Comparison of ENCODE assay signal across 20 cellular contexts in genomic region chr17:44105941-44106340, GRCh38. TPM values are rescaled to one million over a fixed set of nuclear protein-coding genes. Genes with fewer than 3 reads are reported as not detected.
A peak's percentile ranks its signal among the peaks of the same experiment; 100 is the strongest.
DNase-seq lines count a peak whose midpoint lies in the region; ATAC-seq and TF ChIP-seq lines count a peak whose summit lies in the region.
"Had no signal": no experiment of that assay in that cellular context is flagged by ENCODE, and none has a peak within 500 bp of the region (broad histone marks: within the 10 kb centered on the region; RNA-seq: fewer than 3 reads in every experiment).

No MANE protein-coding gene starts in this region.

- H3K27me3 ChIP-seq in right atrium auricular region (no peaks in the 10 kb centered on the region), gastroesophageal sphincter (no peaks in the 10 kb centered on the region), vagina (no peaks in the 10 kb centered on the region)
- H3K27me3 ChIP-seq: foreskin keratinocyte, SJSA1 had no signal

- ATAC-seq in left cardiac atrium = no peak
- no peak for ATAC-seq in gastroesophageal sphincter
- ATAC-seq: activated CD4-positive, CD25-positive, alpha-beta regulatory T cell treated with anti-CD3 and anti-CD28 coated beads, Interleukin-2, amount 50 U/mL, for 24 hours; activated T-cell treated with anti-CD3 and anti-CD28 coated beads, Interleukin-2, amount 50 U/mL, for 72 hours; foreskin keratinocyte; stimulated activated effector memory CD8-positive, alpha-beta T cell treated with anti-CD3 and anti-CD28 coated beads, Interleukin-12 subunit alpha, Interleukin-12 subunit beta, amount 100 ng/mL, for 72 hours had no signal

- 75% methylated on average over 2 of the region's 3 CpGs; no CpG with 5 or more reads in 1 of the 2 donors for WGBS in gastroesophageal sphincter (ENCODE audit: low coverage in 1 of 2), 2 donors

- H3K27ac ChIP-seq in right atrium auricular region (peak overlapping the region; percentile 97), gastroesophageal sphincter (peak overlapping the region in 3 of 4 donors; percentile 49 to 98 (median 54)), vagina (peak overlapping the region; percentile 27)
- H3K27ac ChIP-seq: foreskin keratinocyte, HL-60, SJSA1 had no signal

- peaks cover 52% of the 10 kb centered on the region for H3K4me1 Mint-ChIP-seq in nephron progenitor cell

- H3K4me3 ChIP-seq in right atrium auricular region (no peak overlapping the region), gastroesophageal sphincter (no peak overlapping the region), vagina (no peak overlapping the region)
- H3K4me3 ChIP-seq: SJSA1 had no signal

- H3K27ac Mint-ChIP-seq in nephron progenitor cell = no peak overlapping the region
- H3K27ac Mint-ChIP-seq: activated naive CD4-positive, alpha-beta T cell treated with anti-CD3 and anti-CD28 coated beads, Interleukin-2, amount 50 U/mL, for 24 hours; activated T-cell treated with anti-CD3 and anti-CD28 coated beads, Interleukin-2, amount 50 U/mL, for 72 hours; CD14-positive monocyte; dendritic cell treated with granulocyte-macrophage colony-stimulating factor and Interleukin-4, amounts not matched to agents 40 ng/mL and 50 ng/mL, for 4 days; stimulated activated effector memory CD8-positive, alpha-beta T cell treated with anti-CD3 and anti-CD28 coated beads, Interleukin-12 subunit alpha, Interleukin-12 subunit beta, amount 100 ng/mL, for 72 hours had no signal

- H3K36me3 ChIP-seq in right atrium auricular region = no peaks in the 10 kb centered on the region
- H3K36me3 ChIP-seq in gastroesophageal sphincter = peaks cover 0 to 24% of the 10 kb centered on the region in 2 donors
- H3K36me3 ChIP-seq in vagina = no peaks in the 10 kb centered on the region

- intact Hi-C loops in left cardiac atrium (cut with DNase I) (no loop called here), vagina (cut with DNase I) (no loop called here)

- H3K4me3 Mint-ChIP-seq in nephron progenitor cell = no peak overlapping the region
- H3K4me3 Mint-ChIP-seq: activated naive CD4-positive, alpha-beta T cell treated with anti-CD3 and anti-CD28 coated beads, Interleukin-2, amount 50 U/mL, for 24 hours; activated T-cell treated with anti-CD3 and anti-CD28 coated beads, Interleukin-2, amount 50 U/mL, for 72 hours; CD14-positive monocyte; dendritic cell treated with granulocyte-macrophage colony-stimulating factor and Interleukin-4, amounts not matched to agents 40 ng/mL and 50 ng/mL, for 4 days; stimulated activated effector memory CD8-positive, alpha-beta T cell treated with anti-CD3 and anti-CD28 coated beads, Interleukin-12 subunit alpha, Interleukin-12 subunit beta, amount 100 ng/mL, for 72 hours had no signal

- no peaks in the 10 kb centered on the region for H3K36me3 Mint-ChIP-seq in nephron progenitor cell (ENCODE audit: low read depth)

- no peak for DNase-seq in right atrium auricular region (ENCODE audit: low spot score)
- DNase-seq in left cardiac atrium = no peak
- no peak for DNase-seq in vagina (ENCODE audit: extremely low spot score in 2 of 2)
- DNase-seq in nephron progenitor cell = no peak
- no peak for DNase-seq in NCI-H1048 (lab: John Stamatoyannopoulos, UW)
- DNase-seq: activated T-cell treated with anti-CD3 and anti-CD28 coated beads, Interleukin-2, amount 50 U/mL, for 72 hours; foreskin keratinocyte; midbrain; NCI-H2029; NCI-H510A; stimulated activated CD4-positive, alpha-beta T cell treated with anti-CD3 and anti-CD28 coated beads, Interleukin-15, amount 100 ng/mL, for 24 hours; trophoblast cell had no signal

- peaks cover 2% of the 10 kb centered on the region for H3K27me3 Mint-ChIP-seq in nephron progenitor cell (ENCODE audit: low read depth, poor library complexity)
- H3K27me3 Mint-ChIP-seq: activated naive CD4-positive, alpha-beta T cell treated with anti-CD3 and anti-CD28 coated beads, Interleukin-2, amount 50 U/mL, for 24 hours; dendritic cell treated with granulocyte-macrophage colony-stimulating factor and Interleukin-4, amounts not matched to agents 40 ng/mL and 50 ng/mL, for 4 days had no signal

- H3K4me1 ChIP-seq in right atrium auricular region (peaks cover 0 to 88% of the 10 kb centered on the region in 2 donors), gastroesophageal sphincter (peaks cover 20 to 100% (median 58%) of the 10 kb centered on the region in 3 donors), vagina (peaks cover 54% of the 10 kb centered on the region)
- H3K4me1 ChIP-seq: foreskin keratinocyte had no signal

- no peak for TF ChIP-seq EP300 in gastroesophageal sphincter (IDR thresholded peaks at IDR 0.05)

- TF ChIP-seq CTCF in right atrium auricular region (IDR thresholded peaks at IDR 0.05) (no peak), gastroesophageal sphincter (IDR thresholded peaks at IDR 0.05) (no peak), vagina (IDR thresholded peaks at IDR 0.05) (no peak), nephron progenitor cell (IDR thresholded peaks at IDR 0.05) (no peak)

- no peak for TF ChIP-seq POLR2A in gastroesophageal sphincter (IDR thresholded peaks at IDR 0.05)
- TF ChIP-seq POLR2A in vagina (IDR thresholded peaks at IDR 0.05) = no peak

- H3K9me3 Mint-ChIP-seq in nephron progenitor cell = no peaks in the 10 kb centered on the region
- H3K9me3 Mint-ChIP-seq: activated naive CD4-positive, alpha-beta T cell treated with anti-CD3 and anti-CD28 coated beads, Interleukin-2, amount 50 U/mL, for 24 hours; activated T-cell treated with anti-CD3 and anti-CD28 coated beads, Interleukin-2, amount 50 U/mL, for 72 hours; CD14-positive monocyte; dendritic cell treated with granulocyte-macrophage colony-stimulating factor and Interleukin-4, amounts not matched to agents 40 ng/mL and 50 ng/mL, for 4 days; stimulated activated effector memory CD8-positive, alpha-beta T cell treated with anti-CD3 and anti-CD28 coated beads, Interleukin-12 subunit alpha, Interleukin-12 subunit beta, amount 100 ng/mL, for 72 hours had no signal

- H3K9me3 ChIP-seq in right atrium auricular region = no peaks in the 10 kb centered on the region
- no peaks in the 10 kb centered on the region for H3K9me3 ChIP-seq in gastroesophageal sphincter
- no peaks in the 10 kb centered on the region for H3K9me3 ChIP-seq in vagina
- H3K9me3 ChIP-seq: SJSA1 had no signal

RNA-seq across cellular contexts. Expression of gene HDAC5, which starts 17.5 kb away (rescaled TPM):
- total RNA-seq in right atrium auricular region (100 to 1,000 TPM in 1 of 2 donors, 10 to 100 TPM in 1; 80.0 to 138 TPM), left cardiac atrium (10 to 100 TPM; 39.2 to 57.9 TPM), gastroesophageal sphincter (100 to 1,000 TPM in 2 of 4 donors, 10 to 100 TPM in 2; 78.1 to 152 (median 112) TPM), vagina (86.9 TPM)

RNA-seq across cellular contexts. Expression of gene G6PC3, which starts 35.4 kb away (rescaled TPM):
- 10 to 100 TPM; 36.0 to 41.1 TPM for total RNA-seq in right atrium auricular region
- 10 to 100 TPM; 32.9 to 44.4 TPM for total RNA-seq in left cardiac atrium
- 10 to 100 TPM; 22.1 to 27.5 (median 26.2) TPM for total RNA-seq in gastroesophageal sphincter
- 44.0 TPM for total RNA-seq in vagina

RNA-seq across cellular contexts. Expression of gene HROB, which starts 35.8 kb away (rescaled TPM):
- total RNA-seq in right atrium auricular region = under 1 TPM; 0.59 to 0.94 TPM
- 1 to 10 TPM; 1.1 to 1.3 TPM for total RNA-seq in left cardiac atrium
- total RNA-seq in gastroesophageal sphincter = 1 to 10 TPM in 2 of 4 donors, under 1 TPM in 1, not detected in 1; 0.81 to 1.5 (median 1.3) TPM
- total RNA-seq in vagina = 2.0 TPM

RNA-seq across cellular contexts. Expression of gene LSM12, which starts 39.5 kb away (rescaled TPM):
- 10 to 100 TPM; 36.8 to 41.3 TPM for total RNA-seq in right atrium auricular region
- 10 to 100 TPM; 39.4 to 57.5 TPM for total RNA-seq in left cardiac atrium
- 10 to 100 TPM; 33.3 to 53.0 (median 41.1) TPM for total RNA-seq in gastroesophageal sphincter
- total RNA-seq in vagina = 27.3 TPM

Comparison
In these comparisons a context has a peak if more than half of its experiments do, and no peak if none do; other contexts are left out.
1. H3K27ac ChIP-seq: peak in every context shown above with its lines; median percentile 97 in right atrium auricular region; 54 in gastroesophageal sphincter; 27 in vagina.